In genomic region chr6:131059486-131059885, GRCh38 we compare ENCODE assay signal across 1 cellular context.
TF ChIP-seq lines count a peak whose summit lies in the region.

No MANE protein-coding gene starts in this region.

TF ChIP-seq in HepG2, 621 proteins besides CTCF, POLR2A, EP300 and RAD21 (continued from another document):
- TF ChIP-seq STAT6 (CRISPR knock-in tag; IDR thresholded peaks at IDR 0.05; ENCODE audit: borderline replicate concordance) = 0 out of 2 replicates have a peak, but pooled peaks have one; percentile 2
